19 cellular contexts compared by ENCODE assay signal in the genomic region with DNA sequence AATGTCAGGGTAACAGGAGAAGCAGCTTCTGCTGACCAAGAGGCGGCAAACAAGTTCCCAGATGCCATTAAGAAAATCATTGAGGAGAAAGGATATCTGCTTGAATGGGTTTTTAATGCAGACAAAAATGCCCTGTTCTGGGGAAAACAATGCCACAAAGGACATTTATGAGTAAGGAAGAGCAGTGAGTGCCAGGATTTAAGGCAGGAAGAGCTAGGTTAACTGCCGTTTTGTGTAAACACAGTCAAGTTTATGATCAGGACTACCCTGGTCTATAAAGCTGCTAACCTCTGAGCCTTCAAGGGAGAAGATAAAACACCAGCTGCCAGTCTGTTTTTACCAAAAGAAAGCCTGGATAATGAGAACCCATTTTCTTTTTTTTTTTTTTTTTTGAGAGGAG.
"Had no signal": no experiment of that assay in that cellular context is flagged by ENCODE, and none has a peak within 500 bp of the region (broad histone marks: within the 10 kb centered on the region; RNA-seq: fewer than 3 reads in every experiment).

No MANE protein-coding gene starts in this region.

- H3K27ac ChIP-seq: foreskin keratinocyte, left ventricle myocardium inferior, pancreas, tibial artery, WERI-Rb-1 had no signal

- H3K9me3 ChIP-seq: pancreas, tibial artery had no signal

- ATAC-seq: activated T-cell treated with anti-CD3 and anti-CD28 coated beads, Interleukin-2, amount 50 U/mL, for 4 hours; foreskin keratinocyte; natural killer cell treated with Interleukin-12 subunit alpha and Interleukin-12 subunit beta and Interleukin-15 and Interleukin-18, amount 100 ng/mL, for 72 hours; pancreas; right cardiac atrium; stimulated activated naive CD8-positive, alpha-beta T cell treated with anti-CD3 and anti-CD28 coated beads, Interleukin-15, amount 100 ng/mL, for 72 hours had no signal

- H3K27me3 ChIP-seq: foreskin keratinocyte, pancreas, tibial artery had no signal

- H3K36me3 ChIP-seq: pancreas had no signal

- H3K4me3 ChIP-seq: left ventricle myocardium inferior, pancreas, tibial artery had no signal

- H3K4me1 ChIP-seq: foreskin keratinocyte, pancreas had no signal

- FAIRE-seq: endometrium, pancreas had no signal

- DNase-seq: activated CD4-positive, alpha-beta T cell treated with anti-CD3 and anti-CD28 coated beads for 1 hour; activated CD4-positive, alpha-beta T cell treated with anti-CD3 and anti-CD28 coated beads, Interleukin-2, amount 50 U/mL, for 48 hours; activated CD8-positive, alpha-beta memory T cell treated with anti-CD3 and anti-CD28 coated beads, Interleukin-2, amount 50 U/mL, for 48 hours; activated naive CD4-positive, alpha-beta T cell treated with Interleukin-2 at 50 U/mL for 16 hours; activated T-cell treated with anti-CD3 and anti-CD28 coated beads, Interleukin-2, amount 50 U/mL, for 4 hours; cerebellar nuclear complex; cortex of kidney; erythroblast; foreskin keratinocyte; left ventricle myocardium inferior; mammary epithelial cell; pancreas; right cardiac atrium; stimulated activated CD4-positive, alpha-beta T cell treated with anti-CD3 and anti-CD28 coated beads, Interleukin-1b, Interleukin-23, amount 100 ng/mL, for 48 hours; stimulated activated naive CD8-positive, alpha-beta T cell treated with anti-CD3 and anti-CD28 coated beads, Interleukin-15, amount 100 ng/mL, for 72 hours; tibial artery; WERI-Rb-1 had no signal
